8 cellular contexts compared by ENCODE assay signal in genomic region chr17:1485311-1485747, GRCh38. TPM values are rescaled to one million over a fixed set of nuclear protein-coding genes. Genes with fewer than 3 reads are reported as not detected.
A peak's percentile ranks its signal among the peaks of the same experiment; 100 is the strongest.
DNase-seq lines count a peak whose midpoint lies in the region; ATAC-seq and TF ChIP-seq lines count a peak whose summit lies in the region.

No MANE protein-coding gene starts in this region.

- ATAC-seq in CD4-positive, alpha-beta T cell (ENCODE audit: poor library complexity): no peak
- ATAC-seq in GM21737 (IDR thresholded peaks at IDR 0.05; ENCODE audit: unreplicated experiment) (peak; percentile 13), lung (ENCODE audit: insufficient read depth, low FRiP score) (no peak), upper lobe of right lung (no peak)

- WGBS in lung, 2 donors: 1% methylated on average over 45 to 57 of the region's 57 CpGs

- H3K4me3 Mint-ChIP-seq in CD4-positive, alpha-beta T cell: peak overlapping the region; percentile 92

- H3K4me1 Mint-ChIP-seq in CD4-positive, alpha-beta T cell (ENCODE audit: low read depth): peaks cover 27% of the 10 kb centered on the region

- peaks cover 3 to 18% of the 10 kb centered on the region in 2 donors for H3K4me1 ChIP-seq in lung (ENCODE audit: control insufficient read depth in 2 of 2, insufficient read depth in 2 of 2, low read length in 2 of 2)
- peaks cover 54% of the 10 kb centered on the region for H3K4me1 ChIP-seq in upper lobe of right lung

- peak overlapping the region; percentile 84 for H3K27ac Mint-ChIP-seq in CD4-positive, alpha-beta T cell

- POLR2A ChIA-PET in CD4-positive, alpha-beta T cell (lab: Charles Lee): interaction anchor here (0.9 to 1.2 kb wide), 2 partner anchors 23 to 199 kb away, joined by 3 read pairs; no protein-coding TSS in a partner anchor

- H3K27ac ChIP-seq in CD4-positive, alpha-beta T cell (ENCODE audit: low read depth, low read length): peak overlapping the region; percentile 61
- peak overlapping the region; percentile 86 to 94 for H3K27ac ChIP-seq in lung (ENCODE audit: low read depth in 1 of 2, low read length in 1 of 2)
- H3K27ac ChIP-seq in upper lobe of right lung: peak overlapping the region; percentile 91

- peaks cover 1% of the 10 kb centered on the region for H3K36me3 Mint-ChIP-seq in CD4-positive, alpha-beta T cell (ENCODE audit: low read depth)

- no peaks in the 10 kb centered on the region for H3K9me3 ChIP-seq in CD4-positive, alpha-beta T cell (ENCODE audit: control insufficient read depth, low read length)
- H3K9me3 ChIP-seq in lung (ENCODE audit: control insufficient read depth in 2 of 2, insufficient read depth in 1 of 2, low read length in 1 of 2) (no peaks in the 10 kb centered on the region), upper lobe of right lung (no peaks in the 10 kb centered on the region)

- no peak for DNase-seq in CD4-positive, alpha-beta T cell
- DNase-seq in cardiac fibroblast (ENCODE audit: low read depth in 2 of 2) (peak; percentile 39 to 41), lung (ENCODE audit: low spot score) (peak; percentile 50), upper lobe of right lung (peak; percentile 79), NK-92 (lab: John Stamatoyannopoulos, UW; ENCODE audit: unreplicated experiment) (no peak), KBM-7 (no peak)

- intact Hi-C loops in CD4-positive, alpha-beta T cell (cut with DNase I, micrococcal nuclease): no loop called here
- intact Hi-C loops in upper lobe of right lung (cut with DNase I): no loop called here

- no peaks in the 10 kb centered on the region for H3K27me3 ChIP-seq in CD4-positive, alpha-beta T cell (ENCODE audit: control insufficient read depth, insufficient read depth, low read length)
- H3K27me3 ChIP-seq in lung (ENCODE audit: control insufficient read depth, insufficient read depth) (no peaks in the 10 kb centered on the region), upper lobe of right lung (no peaks in the 10 kb centered on the region)

- TF ChIP-seq CTCF in CD4-positive, alpha-beta T cell (IDR thresholded peaks at IDR 0.05): no peak
- no peak for TF ChIP-seq CTCF in cardiac fibroblast (IDR thresholded peaks at IDR 0.05; ENCODE audit: low read depth, low read length)
- no peak for TF ChIP-seq CTCF in lung (IDR thresholded peaks at IDR 0.05; ENCODE audit: control extremely low read depth, extremely low read depth)
- no peak for TF ChIP-seq CTCF in upper lobe of right lung (IDR thresholded peaks at IDR 0.05)

- no peaks in the 10 kb centered on the region for H3K27me3 Mint-ChIP-seq in CD4-positive, alpha-beta T cell

- CTCF ChIA-PET in CD4-positive, alpha-beta T cell (lab: Charles Lee): interaction anchor here (1.0 to 1.2 kb wide), 2 partner anchors 31 to 119 kb away, joined by 3 to 5 read pairs; partner anchors contain the start of gene INPP5K

- H3K4me3 ChIP-seq in cardiac fibroblast (replicated peaks in 1 of 2; ENCODE audit: low read depth in 2 of 2, low read length in 2 of 2): peak overlapping the region; percentile 54 to 70
- H3K4me3 ChIP-seq in lung: peak overlapping the region; percentile 62
- H3K4me3 ChIP-seq in upper lobe of right lung: peak overlapping the region; percentile 67

- in situ Hi-C loops in KBM-7 (cut with MboI; ENCODE audit: low pct_unique_long_range_greater_than_20kb, low sequenced_read_pairs): no loop called here

- H3K36me3 ChIP-seq in lung (ENCODE audit: control insufficient read depth in 2 of 2, insufficient read depth in 2 of 2, low read length in 2 of 2): peaks cover 11 to 20% of the 10 kb centered on the region in 2 donors
- peaks cover 35% of the 10 kb centered on the region for H3K36me3 ChIP-seq in upper lobe of right lung

- no peaks in the 10 kb centered on the region for H3K9me3 Mint-ChIP-seq in CD4-positive, alpha-beta T cell

TF ChIP-seq in PFSK-1, 5 proteins besides CTCF, POLR2A, EP300 and RAD21:
- TF ChIP-seq POLR2AphosphoS5 (IDR thresholded peaks at IDR 0.05; ENCODE audit: low read depth, low read length) (no peak), FOXP2 (optimal IDR thresholded peaks at IDR 0.05; ENCODE audit: borderline replicate concordance, extremely low read depth, extremely low read length, insufficient read depth) (peak; percentile 69)

RNA-seq across cellular contexts. Expression of gene MYO1C, which starts 7.2 kb away (rescaled TPM):
- total RNA-seq in CD4-positive, alpha-beta T cell: 10 to 100 TPM; 21.0 to 24.7 TPM
- 106 TPM for polyA plus RNA-seq in PFSK-1 (2012; ENCODE audit: insufficient read length, low read depth)
- total RNA-seq in lung (100 to 1,000 TPM; 101 to 237 TPM), upper lobe of right lung (322 TPM)
- 10 to 100 TPM; 73.4 to 78.5 TPM for polyA plus RNA-seq in lung

RNA-seq across cellular contexts. Expression of gene CRK, which starts 29.3 kb away (rescaled TPM):
- total RNA-seq in CD4-positive, alpha-beta T cell: 10 to 100 TPM; 13.6 to 14.5 TPM
- 51.3 TPM for polyA plus RNA-seq in PFSK-1 (2012; ENCODE audit: insufficient read length, low read depth)
- total RNA-seq in lung (10 to 100 TPM; 62.4 to 67.5 TPM), upper lobe of right lung (81.3 TPM)
- 10 to 100 TPM; 29.3 to 36.6 TPM for polyA plus RNA-seq in lung

RNA-seq across cellular contexts. Expression of gene INPP5K, which starts 31.1 kb away (rescaled TPM):
- 100 to 1,000 TPM; 199 to 207 TPM for total RNA-seq in CD4-positive, alpha-beta T cell
- 41.0 TPM for polyA plus RNA-seq in PFSK-1 (2012; ENCODE audit: insufficient read length, low read depth)
- total RNA-seq in lung (10 to 100 TPM; 46.5 to 76.7 TPM), upper lobe of right lung (69.8 TPM)
- 10 to 100 TPM; 33.6 to 35.5 TPM for polyA plus RNA-seq in lung

Comparison
In these comparisons a context has a peak if more than half of its experiments do, and no peak if none do; other contexts are left out.
1. DNase-seq: peak in cardiac fibroblast (2 of 2), lung (single experiment) and upper lobe of right lung (single experiment); none in CD4-positive, alpha-beta T cell (0 of 10), NK-92 (single experiment) and KBM-7 (single experiment).
2. Peak in every context shown above with its lines, with median percentiles within 50 percentile points of each other: H3K27ac ChIP-seq and H3K4me3 ChIP-seq.